ENCODE assay signal across 18 cellular contexts in the genomic region with DNA sequence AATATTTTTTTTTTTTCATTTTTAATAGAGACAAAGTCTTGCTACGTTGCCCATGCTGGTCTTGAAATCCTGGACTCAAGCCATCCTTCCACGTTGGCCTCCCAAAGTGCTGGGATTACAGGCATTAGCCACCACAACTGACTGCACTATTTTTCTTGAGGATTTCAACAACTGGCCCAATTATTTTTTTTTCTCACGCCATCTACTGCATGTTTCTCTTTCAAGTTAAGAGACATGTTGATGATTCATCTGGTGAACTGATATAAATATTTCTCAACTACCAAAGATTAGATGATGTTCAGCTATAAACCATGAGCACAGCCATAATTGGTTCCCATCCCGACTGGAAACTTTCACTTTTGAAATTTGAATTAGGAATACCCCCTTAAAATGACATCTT.
"Had no signal": no experiment of that assay in that cellular context is flagged by ENCODE, and none has a peak within 500 bp of the region (broad histone marks: within the 10 kb centered on the region; RNA-seq: fewer than 3 reads in every experiment).

No MANE protein-coding gene starts in this region.

- H3K4me1 ChIP-seq: adrenal gland had no signal

- H3K36me3 ChIP-seq: adrenal gland had no signal

- ATAC-seq: activated CD4-positive, CD25-positive, alpha-beta regulatory T cell treated with anti-CD3 and anti-CD28 coated beads, Interleukin-2, amount 50 U/mL, for 24 hours; activated CD8-positive, alpha-beta T cell treated with anti-CD3 and anti-CD28 coated beads for 36 hours had no signal

- H3K27me3 ChIP-seq: adrenal gland had no signal

- H3K4me3 ChIP-seq: adrenal gland, PC-9 had no signal

- H3K27ac ChIP-seq: adrenal gland, KMS-11, PC-9 had no signal

- H2AFZ ChIP-seq: PC-9 had no signal

- H3K4me2 ChIP-seq: KMS-11, PC-9 had no signal

- H3K9me3 ChIP-seq: adrenal gland had no signal

- H3K9ac ChIP-seq: KMS-11 had no signal

- DNase-seq: activated CD4-positive, alpha-beta T cell treated with anti-CD3 and anti-CD28 coated beads for 4 hours; activated CD8-positive, alpha-beta memory T cell treated with anti-CD3 and anti-CD28 coated beads, Interleukin-2, amount 50 U/mL, for 48 hours; activated CD8-positive, alpha-beta T cell treated with anti-CD3 and anti-CD28 coated beads for 36 hours; activated naive CD4-positive, alpha-beta T cell treated with anti-CD3 and anti-CD28 coated beads, Interleukin-2, amount 50 U/mL, for 16 hours; activated naive CD8-positive, alpha-beta T cell treated with anti-CD3 and anti-CD28 coated beads, Interleukin-2, amount 10 ng/mL, durations not matched to agents 7 days and 5 days; activated T-cell treated with anti-CD3 and anti-CD28 coated beads, Interleukin-2, amount 50 U/mL, for 1 hour; adrenal gland; aorta; MM.1S; NCI-H1105 treated with DMSO at 0.1 percent for 48 hours; NCI-H1436 treated with DMSO at 0.1 percent for 48 hours; NCI-H187; NCI-H2081; NCI-H510A treated with DMSO at 0.1 percent for 48 hours; PC-9; SHP77 treated with DMSO at 0.1 percent for 48 hours had no signal
